Comparison of ENCODE assay signal across 17 cellular contexts in the genomic region with DNA sequence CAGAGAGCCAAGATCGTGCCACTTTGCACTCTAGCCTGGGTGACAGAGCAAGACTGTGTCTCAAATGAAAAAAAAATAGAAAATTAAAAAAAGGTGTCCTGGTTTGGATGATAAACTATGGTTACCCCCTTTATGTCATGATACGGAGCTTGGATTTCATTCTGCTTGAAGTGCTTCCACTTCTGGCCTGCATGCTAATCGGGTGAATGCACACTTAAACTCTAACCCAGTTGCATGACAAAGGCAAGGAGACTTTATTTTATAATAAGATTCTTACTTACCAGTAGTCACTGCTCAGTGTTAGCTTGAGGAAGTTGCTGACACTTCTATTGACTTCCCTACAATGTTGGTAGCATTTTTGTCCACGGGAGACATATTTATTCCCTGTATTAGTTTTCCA. TPM values are rescaled to one million over a fixed set of nuclear protein-coding genes. Genes with fewer than 3 reads are reported as not detected.
DNase-seq lines count a peak whose midpoint lies in the region; ATAC-seq, FAIRE-seq and TF ChIP-seq lines count a peak whose summit lies in the region.
"Had no signal": no experiment of that assay in that cellular context is flagged by ENCODE, and none has a peak within 500 bp of the region (broad histone marks: within the 10 kb centered on the region; RNA-seq: fewer than 3 reads in every experiment).

No MANE protein-coding gene starts in this region.

- H4K8ac ChIP-seq in IMR-90 (ENCODE audit: low read depth in 2 of 2, low read length in 2 of 2): no peak overlapping the region; a peak in 1 of 4 replicates
- H4K8ac ChIP-seq in mesenchymal stem cell (ENCODE audit: low read length): no peak overlapping the region

- H2BK20ac ChIP-seq in IMR-90 (ENCODE audit: low read depth, low read length): no peak overlapping the region

- H3K4me1 ChIP-seq in IMR-90 (ENCODE audit: control insufficient read depth, insufficient read depth, low read length) (peaks cover 5% of the 10 kb centered on the region), esophagus muscularis mucosa (peaks cover 8 to 58% (median 47%) of the 10 kb centered on the region in 4 donors), mesenchymal stem cell (ENCODE audit: control insufficient read depth, insufficient read depth, low read depth, low read length) (peaks cover 2% of the 10 kb centered on the region), thyroid gland (peaks cover 0 to 22% of the 10 kb centered on the region in 2 donors), SK-N-SH (ENCODE audit: control insufficient read depth in 1 of 2, insufficient read depth in 2 of 2, low read depth in 1 of 2, low read length in 1 of 2) (no peaks in the 10 kb centered on the region)

- intact Hi-C loops in IMR-90 (cut with micrococcal nuclease) (no loop called here), esophagus muscularis mucosa (cut with DNase I) (loop anchor here (5.0 kb wide), 1 partner anchor 111 kb away; a partner anchor contains a TSS), thyroid gland (cut with DNase I) (loop anchor here (10.0 kb wide), 1 partner anchor 109 kb away; a partner anchor contains a TSS)

- FAIRE-seq in HTR-8/SVneo (lab: Jason Lieb, UNC): no peak

- no peak overlapping the region for H2AK5ac ChIP-seq in IMR-90 (ENCODE audit: low read depth, low read length)
- no peak overlapping the region for H2AK5ac ChIP-seq in mesenchymal stem cell (ENCODE audit: low read length, severe bottlenecking)

- no peak for TF ChIP-seq CTCF in IMR-90 (conservative IDR thresholded peaks at IDR 0.05; ENCODE audit: low read depth, low read length)
- TF ChIP-seq CTCF in esophagus muscularis mucosa (IDR thresholded peaks at IDR 0.05): no peak
- no peak for TF ChIP-seq CTCF in thyroid gland (IDR thresholded peaks at IDR 0.05)
- no peak for TF ChIP-seq CTCF in SK-N-SH (IDR thresholded peaks at IDR 0.05)

- dilution Hi-C loops in IMR-90 (cut with HindIII; ENCODE audit: low sequenced_read_pairs, unreplicated experiment): loop anchor here (10.0 kb wide), 1 partner anchor 449 kb away; no protein-coding TSS in a partner anchor

- DNase-seq in IMR-90: peak; percentile 24
- no peak for DNase-seq in esophagus muscularis mucosa (ENCODE audit: extremely low spot score)
- no peak for DNase-seq in mesenchymal stem cell
- peak in 1 of 2 donors; percentile 20 for DNase-seq in thyroid gland
- DNase-seq in SK-N-SH: no peak
- DNase-seq in HTR-8/SVneo (ENCODE audit: insufficient read length, low spot score): no peak
- no peak for DNase-seq in D341Med (ENCODE audit: low spot score)
- DNase-seq: C1 segment of cervical spinal cord, HCEC 1CT, KG1, NCI-H1092, NCI-H1694, NCI-H446 treated with DMSO at 0.1 percent for 48 hours, NCI-H82 had no signal

- no peak overlapping the region for H2BK12ac ChIP-seq in mesenchymal stem cell (ENCODE audit: low read length in 2 of 2)

- H3K4ac ChIP-seq in IMR-90 (ENCODE audit: low read depth, low read length): no peak overlapping the region
- no peak overlapping the region for H3K4ac ChIP-seq in mesenchymal stem cell (ENCODE audit: low read depth in 1 of 2, low read length in 2 of 2)

- no peaks in the 10 kb centered on the region for H3K79me2 ChIP-seq in SK-N-SH (ENCODE audit: insufficient read depth)

- no peak overlapping the region for H2AK9ac ChIP-seq in IMR-90 (replicated peaks; ENCODE audit: low read depth, low read length, poor library complexity)

- no peak for TF ChIP-seq RAD21 in IMR-90 (IDR thresholded peaks at IDR 0.05; ENCODE audit: low read length)
- TF ChIP-seq RAD21 in SK-N-SH (IDR thresholded peaks at IDR 0.05; ENCODE audit: low read length): no peak

- CTCF ChIA-PET in IMR-90 (lab: Yijun Ruan, JAX): interaction anchor here (0.6 kb wide), 2 partner anchors 112 to 288 kb away, joined by 4 read pairs; no protein-coding TSS in a partner anchor
- CTCF ChIA-PET in SK-N-SH (lab: Yijun Ruan, JAX): interaction anchor here (1.0 to 1.9 kb wide), 3 partner anchors 114 to 452 kb away, joined by 4 to 8 read pairs (median 8); a partner anchor contains a TSS

- no peak overlapping the region for H2AFZ ChIP-seq in IMR-90 (replicated peaks; ENCODE audit: low read length, poor library complexity)
- H2AFZ ChIP-seq in mesenchymal stem cell (ENCODE audit: low read depth, low read length): no peak overlapping the region
- no peak overlapping the region for H2AFZ ChIP-seq in SK-N-SH (ENCODE audit: low read depth)

- H3K79me1 ChIP-seq in IMR-90 (ENCODE audit: low read depth in 1 of 2, low read length in 2 of 2) (no peaks in the 10 kb centered on the region), mesenchymal stem cell (replicated peaks; ENCODE audit: low read length, poor library complexity, severe bottlenecking) (no peaks in the 10 kb centered on the region)

- H3F3A ChIP-seq in SK-N-SH (replicated peaks; ENCODE audit: insufficient read depth): peaks cover 10% of the 10 kb centered on the region

- peak overlapping the region; percentile 32; the same call in 1 of the 2 replicates for H4K5ac ChIP-seq in IMR-90 (ENCODE audit: low read depth, low read length)

- no CpG with 5 or more reads among the region's 4 CpGs for WGBS in IMR-90 (ENCODE audit: extremely low coverage in 2 of 2, insufficient read length in 1 of 2), 2 experiments
- 68% methylated on average over 4 of the region's 4 CpGs for WGBS in esophagus muscularis mucosa
- 87% methylated on average over 4 of the region's 4 CpGs for WGBS in mesenchymal stem cell
- WGBS in thyroid gland, 2 donors: 25 to 28% methylated on average over 4 of the region's 4 CpGs
- 89% methylated on average over 4 of the region's 4 CpGs for WGBS in SK-N-SH (ENCODE audit: low lambda C conversion rate)

- H3K4me2 ChIP-seq in IMR-90 (ENCODE audit: low read depth, low read length) (no peak overlapping the region), mesenchymal stem cell (ENCODE audit: low read length, poor library complexity, severe bottlenecking) (no peak overlapping the region), SK-N-SH (no peak overlapping the region)

- POLR2A ChIA-PET in IMR-90 (lab: Charles Lee; ENCODE audit: unreplicated experiment): no interaction called here
- POLR2A ChIA-PET in SK-N-SH (lab: Yijun Ruan, JAX): no interaction called here

- H3K4me3 ChIP-seq in IMR-90 (ENCODE audit: insufficient read depth, low read depth, low read length) (no peak overlapping the region), esophagus muscularis mucosa (no peak overlapping the region), mesenchymal stem cell (ENCODE audit: insufficient read depth in 1 of 2, low read depth in 1 of 2, low read length in 2 of 2) (peak overlapping the region in 1 of 2 experiments; percentile 19), thyroid gland (replicated peaks in 1 of 3) (no peak overlapping the region), SK-N-SH (ENCODE audit: low read depth in 2 of 2, low read length in 1 of 2) (no peak overlapping the region)
- H3K4me3 ChIP-seq: SK-N-MC had no signal

- TF ChIP-seq POLR2A in IMR-90 (IDR thresholded peaks at IDR 0.05; ENCODE audit: low read depth, low read length): no peak
- no peak for TF ChIP-seq POLR2A in esophagus muscularis mucosa (IDR thresholded peaks at IDR 0.05; ENCODE audit: low read depth)
- no peak for TF ChIP-seq POLR2A in thyroid gland (IDR thresholded peaks at IDR 0.05)

- H3K9ac ChIP-seq in IMR-90 (ENCODE audit: low read depth, low read length): no peak overlapping the region
- H3K9ac ChIP-seq in mesenchymal stem cell (ENCODE audit: low read length): peak overlapping the region; percentile 55
- no peak overlapping the region for H3K9ac ChIP-seq in SK-N-SH

- no peak overlapping the region for H3K56ac ChIP-seq in IMR-90 (ENCODE audit: extremely low read depth, insufficient read depth, low read length)

- H2BK15ac ChIP-seq in IMR-90 (ENCODE audit: low read depth, low read length) (no peak overlapping the region), mesenchymal stem cell (ENCODE audit: low read depth, poor library complexity, severe bottlenecking) (no peak overlapping the region)

- H3K36me3 ChIP-seq in IMR-90 (ENCODE audit: control insufficient read depth, insufficient read depth, low read length) (no peaks in the 10 kb centered on the region), esophagus muscularis mucosa (no peaks in the 10 kb centered on the region), mesenchymal stem cell (ENCODE audit: control insufficient read depth in 1 of 2, insufficient read depth in 2 of 2, low read depth in 1 of 2, low read length in 2 of 2) (no peaks in the 10 kb centered on the region), thyroid gland (no peaks in the 10 kb centered on the region), SK-N-SH (replicated peaks in 1 of 2; ENCODE audit: control insufficient read depth in 1 of 2, insufficient read depth in 2 of 2, low read length in 1 of 2) (no peaks in the 10 kb centered on the region)

- H3K9me2 ChIP-seq in SK-N-SH: no peaks in the 10 kb centered on the region

- H2BK120ac ChIP-seq in IMR-90 (ENCODE audit: low read depth, low read length) (no peak overlapping the region), mesenchymal stem cell (ENCODE audit: low read depth, low read length) (no peak overlapping the region)

- H3K14ac ChIP-seq in IMR-90 (replicated peaks; ENCODE audit: low read depth, low read length) (no peak overlapping the region), mesenchymal stem cell (ENCODE audit: low read length in 2 of 2) (no peak overlapping the region)

- H3K23ac ChIP-seq in IMR-90 (ENCODE audit: low read depth, low read length): no peak overlapping the region
- H3K23ac ChIP-seq in mesenchymal stem cell (ENCODE audit: low read length in 2 of 2): no peak overlapping the region

- no peak for TF ChIP-seq EP300 in esophagus muscularis mucosa (IDR thresholded peaks at IDR 0.05)
- no peak for TF ChIP-seq EP300 in SK-N-SH (IDR thresholded peaks at IDR 0.05; ENCODE audit: borderline replicate concordance in 1 of 2, low read depth in 1 of 2, low read length in 1 of 2)

- in situ Hi-C loops in IMR-90 (cut with MboI; ENCODE audit: low sequenced_read_pairs): loop anchor here (10.0 kb wide), 1 partner anchor 309 kb away; no protein-coding TSS in a partner anchor

- H3K27ac ChIP-seq in IMR-90 (ENCODE audit: insufficient read depth, low read length) (no peak overlapping the region), esophagus muscularis mucosa (replicated peaks in 1 of 4) (peak overlapping the region; percentile 29 to 66 (median 32)), mesenchymal stem cell (ENCODE audit: low read length, poor library complexity, severe bottlenecking) (no peak overlapping the region), thyroid gland (peak overlapping the region; percentile 31 to 64 (median 54)), SK-N-SH (ENCODE audit: low read depth in 2 of 2, low read length in 1 of 2) (no peak overlapping the region)
- H3K27ac ChIP-seq: SK-N-MC had no signal

- H3K9me1 ChIP-seq in IMR-90 (ENCODE audit: insufficient read depth, low read length): no peaks in the 10 kb centered on the region

- H3K9me3 ChIP-seq in IMR-90 (ENCODE audit: control insufficient read depth, insufficient read depth, low read length) (no peaks in the 10 kb centered on the region), esophagus muscularis mucosa (no peaks in the 10 kb centered on the region), mesenchymal stem cell (ENCODE audit: control insufficient read depth, low read length) (no peaks in the 10 kb centered on the region), thyroid gland (no peaks in the 10 kb centered on the region), SK-N-SH (no peaks in the 10 kb centered on the region)

- no peaks in the 10 kb centered on the region for H3K27me3 ChIP-seq in IMR-90 (ENCODE audit: control insufficient read depth, insufficient read depth, low read length)
- H3K27me3 ChIP-seq in esophagus muscularis mucosa: no peaks in the 10 kb centered on the region
- no peaks in the 10 kb centered on the region for H3K27me3 ChIP-seq in mesenchymal stem cell (ENCODE audit: control insufficient read depth in 1 of 2, insufficient read depth in 1 of 2, low read length in 2 of 2)
- no peaks in the 10 kb centered on the region for H3K27me3 ChIP-seq in thyroid gland
- no peaks in the 10 kb centered on the region for H3K27me3 ChIP-seq in SK-N-SH (ENCODE audit: insufficient read depth)

- no peak overlapping the region for H3K18ac ChIP-seq in IMR-90 (ENCODE audit: low read depth, low read length)
- no peak overlapping the region for H3K18ac ChIP-seq in mesenchymal stem cell (ENCODE audit: low read depth in 1 of 2, low read length in 2 of 2)

- ATAC-seq in IMR-90 (ENCODE audit: low read depth): no peak
- ATAC-seq: Panc1, Right ventricle myocardium inferior had no signal

- BruUV-seq in IMR-90 (replicated peaks; lab: Mats Ljungman, UMichigan): no TSS peak

- H2BK5ac ChIP-seq in IMR-90 (ENCODE audit: low read depth, low read length, poor library complexity, severe bottlenecking) (no peak overlapping the region), mesenchymal stem cell (ENCODE audit: low read depth, low read length, poor library complexity, severe bottlenecking) (no peak overlapping the region)

- H4K20me1 ChIP-seq in IMR-90 (ENCODE audit: insufficient read depth, low read length) (no peaks in the 10 kb centered on the region), SK-N-SH (ENCODE audit: insufficient read depth) (no peaks in the 10 kb centered on the region)

- H4K91ac ChIP-seq in IMR-90 (ENCODE audit: insufficient read depth, low read depth, low read length): no peak overlapping the region
- no peak overlapping the region for H4K91ac ChIP-seq in mesenchymal stem cell (ENCODE audit: low read length)

RNA-seq across cellular contexts. Expression of a gene that starts 24.3 kb away (rescaled TPM):
- total RNA-seq in IMR-90 (2012; rRNA removed) (0.18 and 0.28 TPM in 2 replicates), esophagus muscularis mucosa (1 to 10 TPM; 3.0 to 5.8 (median 4.3) TPM), thyroid gland (1 to 10 TPM; 3.0 to 5.4 (median 4.1) TPM)
- polyA plus RNA-seq in IMR-90 (2012; rRNA removed) (0.19 and 0.41 TPM in 2 replicates), SK-N-SH (2012; rRNA removed) (0.87 and 1.1 TPM in 2 replicates)
- polyA plus RNA-seq in IMR-90 (2012; cell fraction: cytosol; rRNA removed): 0.38 and 0.88 TPM in 2 replicates
- polyA plus RNA-seq in IMR-90 (2012; cell fraction: nucleus; rRNA removed; ENCODE audit: low replicate concordance): 0.35 and 0.91 TPM in 2 replicates
- 0.88 TPM for polyA plus RNA-seq in mesenchymal stem cell (2013, experiment 1 of 2)
- polyA plus RNA-seq in mesenchymal stem cell (2013, experiment 2 of 2): 0.74 TPM
- polyA plus RNA-seq in SK-N-SH (2012; cell fraction: cytosol; rRNA removed): 1.1 and 1.5 TPM in 2 replicates
- 1.9 and 3.1 TPM in 2 replicates for polyA plus RNA-seq in SK-N-SH (2012; cell fraction: nucleus; rRNA removed)

Comparison
In these comparisons a context has a peak if more than half of its experiments do, and no peak if none do; other contexts are left out.
1. H3K27ac ChIP-seq: peak in esophagus muscularis mucosa (4 of 4) and thyroid gland (3 of 3); none in IMR-90 (single experiment), mesenchymal stem cell (single experiment) and SK-N-SH (0 of 2).